8 cellular contexts compared by ENCODE assay signal in the genomic region with DNA sequence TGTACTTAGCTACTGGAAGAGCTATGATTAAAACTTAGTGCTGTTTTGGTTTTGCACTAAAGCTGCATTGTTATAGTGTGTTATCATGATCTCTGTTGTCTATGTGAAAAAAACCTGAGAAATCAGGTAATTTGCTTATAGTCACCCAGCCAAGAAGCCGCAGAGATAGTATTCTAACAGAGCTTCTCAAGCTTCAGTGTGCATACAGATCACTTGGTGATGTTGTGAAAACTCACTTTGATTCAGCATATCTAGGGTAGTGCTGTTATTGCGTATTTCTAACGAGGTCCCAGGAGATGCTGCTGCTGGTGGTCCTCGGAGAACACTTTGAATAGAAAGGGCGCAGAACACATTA.
DNase-seq lines count a peak whose midpoint lies in the region; ATAC-seq and TF ChIP-seq lines count a peak whose summit lies in the region.

No MANE protein-coding gene starts in this region.

- H3K27ac ChIP-seq in mesenchymal stem cell (ENCODE audit: low read length, poor library complexity, severe bottlenecking): no peak overlapping the region

- H3K9me3 ChIP-seq in mesenchymal stem cell (ENCODE audit: control insufficient read depth, low read length): peaks cover 4% of the 10 kb centered on the region

- H2AK5ac ChIP-seq in mesenchymal stem cell (ENCODE audit: low read length, severe bottlenecking): peak overlapping the region; percentile 19

- 70% methylated on average over 5 of the region's 5 CpGs for WGBS in mesenchymal stem cell

- peak overlapping the region; percentile 79 for H3K9ac ChIP-seq in mesenchymal stem cell (ENCODE audit: low read length)

- no peak overlapping the region for H2BK15ac ChIP-seq in mesenchymal stem cell (ENCODE audit: low read depth, poor library complexity, severe bottlenecking)

- TF ChIP-seq CTCF in GM12865 (IDR thresholded peaks at IDR 0.05; ENCODE audit: insufficient read depth, low read depth, low read length, missing control alignments): no peak

- peak; percentile 66 for ATAC-seq in GM21447 (IDR thresholded peaks at IDR 0.05; ENCODE audit: unreplicated experiment)

- H3K79me1 ChIP-seq in mesenchymal stem cell (replicated peaks; ENCODE audit: low read length, poor library complexity, severe bottlenecking): no peaks in the 10 kb centered on the region

- H3K27ac Mint-ChIP-seq in IgD-negative memory B cell: peak overlapping the region; percentile 12 to 92 (median 62)

- H2BK12ac ChIP-seq in mesenchymal stem cell (ENCODE audit: low read length in 2 of 2): peak overlapping the region in 1 of 2 experiments; percentile 34

- peaks cover 5% of the 10 kb centered on the region for H3K4me1 ChIP-seq in mesenchymal stem cell (ENCODE audit: control insufficient read depth, insufficient read depth, low read depth, low read length)

- H3K27me3 Mint-ChIP-seq in IgD-negative memory B cell: peaks cover 2% of the 10 kb centered on the region

- H3K23ac ChIP-seq in mesenchymal stem cell (ENCODE audit: low read length in 2 of 2): no peak overlapping the region

- H3K4me1 Mint-ChIP-seq in IgD-negative memory B cell: peaks cover 23 to 30% (median 26%) of the 10 kb centered on the region in 3 donors

- H2AFZ ChIP-seq in mesenchymal stem cell (ENCODE audit: low read depth, low read length): no peak overlapping the region

- H2BK5ac ChIP-seq in mesenchymal stem cell (ENCODE audit: low read depth, low read length, poor library complexity, severe bottlenecking): no peak overlapping the region

- H4K91ac ChIP-seq in mesenchymal stem cell (ENCODE audit: low read length): no peak overlapping the region

- H3K4me2 ChIP-seq in mesenchymal stem cell (ENCODE audit: low read length, poor library complexity, severe bottlenecking): no peak overlapping the region

- peaks cover under 1 to 3% of the 10 kb centered on the region in 2 experiments for H3K27me3 ChIP-seq in mesenchymal stem cell (ENCODE audit: control insufficient read depth in 1 of 2, insufficient read depth in 1 of 2, low read length in 2 of 2)

- H3K9me3 Mint-ChIP-seq in IgD-negative memory B cell: no peaks in the 10 kb centered on the region

- H3K36me3 Mint-ChIP-seq in IgD-negative memory B cell: no peaks in the 10 kb centered on the region

- no peak overlapping the region for H4K8ac ChIP-seq in mesenchymal stem cell (ENCODE audit: low read length)

- H3K4me3 Mint-ChIP-seq in IgD-negative memory B cell: peak overlapping the region; percentile 49 to 88 (median 68)

- H3K36me3 ChIP-seq in mesenchymal stem cell (ENCODE audit: control insufficient read depth in 1 of 2, insufficient read depth in 2 of 2, low read depth in 1 of 2, low read length in 2 of 2): no peaks in the 10 kb centered on the region

- H3K14ac ChIP-seq in mesenchymal stem cell (ENCODE audit: low read length in 2 of 2): no peak overlapping the region

- H3K4me3 ChIP-seq in GM12865 (ENCODE audit: low read depth, low read length): peak overlapping the region; percentile 27
- H3K4me3 ChIP-seq in mesenchymal stem cell (ENCODE audit: insufficient read depth in 1 of 2, low read depth in 1 of 2, low read length in 2 of 2): no peak overlapping the region

- peak overlapping the region in 1 of 2 experiments; percentile 33 for H3K4ac ChIP-seq in mesenchymal stem cell (ENCODE audit: low read depth in 1 of 2, low read length in 2 of 2)

- H3K18ac ChIP-seq in mesenchymal stem cell (ENCODE audit: low read depth in 1 of 2, low read length in 2 of 2): no peak overlapping the region

- H2BK120ac ChIP-seq in mesenchymal stem cell (ENCODE audit: low read depth, low read length): no peak overlapping the region

- DNase-seq in GM12865 (ENCODE audit: low read depth) (peak; percentile 75), mesenchymal stem cell (no peak), CD1c-positive myeloid dendritic cell (ENCODE audit: extremely low spot score) (no peak), DMS153 (lab: John Stamatoyannopoulos, UW) (no peak), medulla oblongata (ENCODE audit: extremely low spot score) (no peak)
- no peak for DNase-seq in stimulated activated CD4-positive, alpha-beta T cell treated with anti-CD3 and anti-CD28 coated beads, Interleukin-4, amount 100 ng/mL, for 1 hour
